ENCODE assay signal across 22 cellular contexts in genomic region chr17:77531641-77532040, GRCh38.
"Had no signal": no experiment of that assay in that cellular context is flagged by ENCODE, and none has a peak within 500 bp of the region (broad histone marks: within the 10 kb centered on the region; RNA-seq: fewer than 3 reads in every experiment).

No MANE protein-coding gene starts in this region.

- H3K4me3 Mint-ChIP-seq: activated CD4-positive, alpha-beta T cell treated with anti-CD3 and anti-CD28 coated beads for 36 hours; activated CD8-positive, alpha-beta T cell treated with anti-CD3 and anti-CD28 coated beads for 36 hours; activated naive CD4-positive, alpha-beta T cell treated with anti-CD3 and anti-CD28 coated beads for 36 hours; activated T-cell treated with anti-CD3 and anti-CD28 coated beads, Interleukin-2, amount 50 U/mL, for 4 hours; activated T-helper 17 cell treated with anti-CD3 and anti-CD28 coated beads, Interleukin-2, amount 50 U/mL, for 72 hours; central memory CD8-positive, alpha-beta T cell had no signal

- H3K9me3 Mint-ChIP-seq: central memory CD8-positive, alpha-beta T cell had no signal

- H3K9me3 ChIP-seq: ascending aorta, body of pancreas had no signal

- DNase-seq: activated CD4-positive, alpha-beta T cell treated with anti-CD3 and anti-CD28 coated beads for 36 hours; activated CD8-positive, alpha-beta memory T cell treated with anti-CD3 and anti-CD28 coated beads, Interleukin-2, amount 50 U/mL, for 4 hours; activated CD8-positive, alpha-beta T cell treated with anti-CD3 and anti-CD28 coated beads for 36 hours; activated gamma-delta T cell; activated naive CD4-positive, alpha-beta T cell treated with anti-CD3 and anti-CD28 coated beads for 36 hours; activated T-cell treated with anti-CD3 and anti-CD28 coated beads, Interleukin-2, amount 50 U/mL, for 4 hours; amniotic stem cell; body of pancreas; NCI-H1092; NCI-H1930; NCI-H2107; NCI-H2171 treated with DMSO at 0.1 percent for 48 hours; NCI-H226; NCI-H510A; NCI-H526 treated with DMSO at 0.1 percent for 48 hours; NCI-H82; SIG-M5; WERI-Rb-1 had no signal

- H3K4me3 ChIP-seq: ascending aorta, body of pancreas had no signal

- ATAC-seq: activated CD4-positive, alpha-beta T cell treated with anti-CD3 and anti-CD28 coated beads for 36 hours; activated CD8-positive, alpha-beta T cell treated with anti-CD3 and anti-CD28 coated beads for 36 hours; activated T-cell treated with anti-CD3 and anti-CD28 coated beads, Interleukin-2, amount 50 U/mL, for 4 hours; activated T-helper 17 cell treated with anti-CD3 and anti-CD28 coated beads, Interleukin-2, amount 50 U/mL, for 72 hours; body of pancreas had no signal

- H3K9ac ChIP-seq: KMS-11 had no signal

- H3K27ac ChIP-seq: ascending aorta, body of pancreas, KMS-11, WERI-Rb-1 had no signal

- H3K36me3 ChIP-seq: ascending aorta, WERI-Rb-1 had no signal

- H3K4me1 Mint-ChIP-seq: activated T-helper 17 cell treated with anti-CD3 and anti-CD28 coated beads, Interleukin-2, amount 50 U/mL, for 72 hours had no signal

- H3K27me3 ChIP-seq: ascending aorta had no signal

- H3K27ac Mint-ChIP-seq: activated CD4-positive, alpha-beta T cell treated with anti-CD3 and anti-CD28 coated beads for 36 hours; activated CD8-positive, alpha-beta T cell treated with anti-CD3 and anti-CD28 coated beads for 36 hours; activated naive CD4-positive, alpha-beta T cell treated with anti-CD3 and anti-CD28 coated beads for 36 hours; activated T-helper 17 cell treated with anti-CD3 and anti-CD28 coated beads, Interleukin-2, amount 50 U/mL, for 72 hours had no signal
